In genomic region chr3:46987485-46988401, GRCh38 we compare ENCODE assay signal across 1 cellular context.
TF ChIP-seq lines count a peak whose summit lies in the region.

No MANE protein-coding gene starts in this region.

TF ChIP-seq in K562, 482 proteins besides CTCF, POLR2A, EP300 and RAD21 (continued from another document):
- peak; percentile 91 for TF ChIP-seq XRCC5 (IDR thresholded peaks at IDR 0.05; ENCODE audit: low read depth, low read length)
- peak; percentile 99 for TF ChIP-seq NFE2 (IDR thresholded peaks at IDR 0.05; ENCODE audit: low read depth)
- TF ChIP-seq MYC (IDR thresholded peaks at IDR 0.05; ENCODE audit: low read depth, low read length), result peak; percentile 59; the same call in 1 of the 2 replicates
- peak; percentile 77; the same call in 1 of the 2 replicates for TF ChIP-seq MYC (CRISPR knock-in tag; IDR thresholded peaks at IDR 0.05; ENCODE audit: borderline replicate concordance, low read depth)
- 0 out of 2 replicates have a peak, but pooled peaks have one; percentile 11 for TF ChIP-seq HLTF (IDR thresholded peaks at IDR 0.05)
- peak; percentile 66; the same call in 1 of the 2 replicates for TF ChIP-seq RB1 (IDR thresholded peaks at IDR 0.05; ENCODE audit: low read depth)
- TF ChIP-seq RBM22 (IDR thresholded peaks at IDR 0.05; ENCODE audit: low read depth, low read length, poor library complexity, severe bottlenecking), result peak; percentile 91
- TF ChIP-seq MEF2D (tag; conservative IDR thresholded peaks at IDR 0.05; ENCODE audit: low read depth), result no peak; the same call in none of the 2 replicates
- peak; percentile 31 for TF ChIP-seq ZBTB7A (IDR thresholded peaks at IDR 0.05; ENCODE audit: borderline replicate concordance, control insufficient read depth, low read depth, low read length)
- TF ChIP-seq, protein P1, sequence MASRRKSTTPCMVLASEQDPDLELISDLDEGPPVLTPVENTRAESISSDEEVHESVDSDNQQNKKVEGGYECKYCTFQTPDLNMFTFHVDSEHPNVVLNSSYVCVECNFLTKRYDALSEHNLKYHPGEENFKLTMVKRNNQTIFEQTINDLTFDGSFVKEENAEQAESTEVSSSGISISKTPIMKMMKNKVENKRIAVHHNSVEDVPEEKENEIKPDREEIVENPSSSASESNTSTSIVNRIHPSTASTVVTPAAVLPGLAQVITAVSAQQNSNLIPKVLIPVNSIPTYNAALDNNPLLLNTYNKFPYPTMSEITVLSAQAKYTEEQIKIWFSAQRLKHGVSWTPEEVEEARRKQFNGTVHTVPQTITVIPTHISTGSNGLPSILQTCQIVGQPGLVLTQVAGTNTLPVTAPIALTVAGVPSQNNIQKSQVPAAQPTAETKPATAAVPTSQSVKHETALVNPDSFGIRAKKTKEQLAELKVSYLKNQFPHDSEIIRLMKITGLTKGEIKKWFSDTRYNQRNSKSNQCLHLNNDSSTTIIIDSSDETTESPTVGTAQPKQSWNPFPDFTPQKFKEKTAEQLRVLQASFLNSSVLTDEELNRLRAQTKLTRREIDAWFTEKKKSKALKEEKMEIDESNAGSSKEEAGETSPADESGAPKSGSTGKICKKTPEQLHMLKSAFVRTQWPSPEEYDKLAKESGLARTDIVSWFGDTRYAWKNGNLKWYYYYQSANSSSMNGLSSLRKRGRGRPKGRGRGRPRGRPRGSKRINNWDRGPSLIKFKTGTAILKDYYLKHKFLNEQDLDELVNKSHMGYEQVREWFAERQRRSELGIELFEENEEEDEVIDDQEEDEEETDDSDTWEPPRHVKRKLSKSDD (conservative IDR thresholded peaks at IDR 0.05; ENCODE audit: low read length), result peak; percentile 28; the same call in 1 of the 2 replicates
- peak; percentile 77 for TF ChIP-seq NCOR1 (IDR thresholded peaks at IDR 0.05)
- TF ChIP-seq SREBF1 (IDR thresholded peaks at IDR 0.05; ENCODE audit: borderline replicate concordance, low read depth, low read length), result no peak
- TF ChIP-seq GATAD2B (IDR thresholded peaks at IDR 0.05; ENCODE audit: borderline replicate concordance), result peak; percentile 78; the same call in 1 of the 2 replicates
- TF ChIP-seq ETV6 (IDR thresholded peaks at IDR 0.05; ENCODE audit: borderline replicate concordance in 1 of 2, low read depth in 2 of 2, low read length in 1 of 2), result peak; percentile 91 to 96
- no peak for TF ChIP-seq ETV6 (CRISPR knock-in tag; IDR thresholded peaks at IDR 0.05; ENCODE audit: borderline replicate concordance)
- peak; percentile 97 for TF ChIP-seq CCNT2 (IDR thresholded peaks at IDR 0.05; ENCODE audit: borderline replicate concordance, extremely low read depth, insufficient read length, low read depth, low read length)
- TF ChIP-seq EP400 (IDR thresholded peaks at IDR 0.05), result peak; percentile 96
- peak; percentile 92 for TF ChIP-seq ZNF592 (IDR thresholded peaks at IDR 0.05)
- TF ChIP-seq, protein P2, sequence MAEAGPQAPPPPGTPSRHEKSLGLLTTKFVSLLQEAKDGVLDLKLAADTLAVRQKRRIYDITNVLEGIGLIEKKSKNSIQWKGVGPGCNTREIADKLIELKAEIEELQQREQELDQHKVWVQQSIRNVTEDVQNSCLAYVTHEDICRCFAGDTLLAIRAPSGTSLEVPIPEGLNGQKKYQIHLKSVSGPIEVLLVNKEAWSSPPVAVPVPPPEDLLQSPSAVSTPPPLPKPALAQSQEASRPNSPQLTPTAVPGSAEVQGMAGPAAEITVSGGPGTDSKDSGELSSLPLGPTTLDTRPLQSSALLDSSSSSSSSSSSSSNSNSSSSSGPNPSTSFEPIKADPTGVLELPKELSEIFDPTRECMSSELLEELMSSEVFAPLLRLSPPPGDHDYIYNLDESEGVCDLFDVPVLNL (CRISPR knock-in tag; IDR thresholded peaks at IDR 0.05; ENCODE audit: low read depth), result peak; percentile 53; the same call in 1 of the 2 replicates
- peak; percentile 72; the same call in 1 of the 2 replicates for TF ChIP-seq ZNF436 (CRISPR knock-in tag; IDR thresholded peaks at IDR 0.05)
- TF ChIP-seq NCOA1 (IDR thresholded peaks at IDR 0.05; ENCODE audit: low read depth), result peak; percentile 82
- TF ChIP-seq TFAP4 (CRISPR knock-in tag; IDR thresholded peaks at IDR 0.05; ENCODE audit: borderline replicate concordance), result peak; percentile 99
- TF ChIP-seq ETS1 (conservative IDR thresholded peaks at IDR 0.05; ENCODE audit: control insufficient read depth, low read depth, low read length), result peak; percentile 88
- TF ChIP-seq ZBTB34 (CRISPR knock-in tag; IDR thresholded peaks at IDR 0.05), result no peak
- no peak for TF ChIP-seq IRF2 (CRISPR knock-in tag; IDR thresholded peaks at IDR 0.05)
- no peak for TF ChIP-seq SMAD2 (IDR thresholded peaks at IDR 0.05; ENCODE audit: low read depth, low read length)
- peak; percentile 47; the same call in 1 of the 2 replicates for TF ChIP-seq HES1 (IDR thresholded peaks at IDR 0.05; ENCODE audit: low read depth)
- TF ChIP-seq ZBED1 (IDR thresholded peaks at IDR 0.05), result 0 out of 2 replicates have a peak, but pooled peaks have one; percentile 78
- TF ChIP-seq ARNT (IDR thresholded peaks at IDR 0.05), result peak in 1 of 2 experiments; percentile 79; a peak in 2 of 4 replicates
- no peak for TF ChIP-seq HSF4 (CRISPR knock-in tag; IDR thresholded peaks at IDR 0.05; ENCODE audit: borderline replicate concordance)
- TF ChIP-seq ZNF79 (CRISPR knock-in tag; IDR thresholded peaks at IDR 0.05; ENCODE audit: low read depth), result no peak
- no peak for TF ChIP-seq NR2F6 (CRISPR knock-in tag; IDR thresholded peaks at IDR 0.05)
- TF ChIP-seq HDAC1 (IDR thresholded peaks at IDR 0.05), result peak; percentile 64 to 79; a peak in 1 of 4 replicates
- no peak for TF ChIP-seq ZNF239 (CRISPR knock-in tag; IDR thresholded peaks at IDR 0.05)
- TF ChIP-seq PRMT5 (CRISPR knock-in tag; IDR thresholded peaks at IDR 0.05), result no peak
- peak; percentile 69; the same call in 1 of the 2 replicates for TF ChIP-seq JUN (IDR thresholded peaks at IDR 0.05; ENCODE audit: borderline replicate concordance, low read depth, low read length)
- TF ChIP-seq JUN (CRISPR knock-in tag; IDR thresholded peaks at IDR 0.05; ENCODE audit: borderline replicate concordance), result no peak
- peak; percentile 90 for TF ChIP-seq ATF7 (IDR thresholded peaks at IDR 0.05)
- TF ChIP-seq SRSF7 (optimal IDR thresholded peaks at IDR 0.05; ENCODE audit: low read depth, low read length), result no peak
- TF ChIP-seq NONO (IDR thresholded peaks at IDR 0.05; ENCODE audit: low read depth in 2 of 2, low read length in 1 of 2), result peak in 1 of 2 experiments; percentile 91; a peak in 2 of 4 replicates
- TF ChIP-seq E2F3 (CRISPR knock-in tag; IDR thresholded peaks at IDR 0.05), result peak; percentile 67
